In genomic region chr10:37489658-37490003, GRCh38 we compare ENCODE assay signal across 19 cellular contexts.
DNase-seq lines count a peak whose midpoint lies in the region; ATAC-seq and TF ChIP-seq lines count a peak whose summit lies in the region.
"Had no signal": no experiment of that assay in that cellular context is flagged by ENCODE, and none has a peak within 500 bp of the region (broad histone marks: within the 10 kb centered on the region; RNA-seq: fewer than 3 reads in every experiment).

No MANE protein-coding gene starts in this region.

- POLR2A ChIA-PET in SK-N-SH (lab: Yijun Ruan, JAX), result no interaction called here
- POLR2A ChIA-PET in PC-3 (lab: Charles Lee; ENCODE audit: unreplicated experiment), result no interaction called here
- POLR2A ChIA-PET in activated CD4-positive, alpha-beta T cell treated with anti-CD3 and anti-CD28 coated beads, Interleukin-2, amount 10 ng/mL, durations not matched to agents 7 days and 5 days (lab: Charles Lee), result no interaction called here

- peaks cover 14% of the 10 kb centered on the region for H3K9me3 Mint-ChIP-seq in activated CD4-positive, alpha-beta T cell treated with anti-CD3 and anti-CD28 coated beads, Interleukin-2, amount 10 ng/mL, durations not matched to agents 7 days and 5 days

- CTCF ChIA-PET in SK-N-SH (lab: Yijun Ruan, JAX), result interaction anchor here (1.2 kb wide), 1 partner anchor 18 kb away, joined by 3 read pairs; no protein-coding TSS in a partner anchor
- CTCF ChIA-PET in PC-3 (lab: Charles Lee), result interaction anchor here (0.5 to 1.6 kb wide), 5 partner anchors 26 to 265 kb away, joined by 3 to 5 read pairs (median 3); no protein-coding TSS in a partner anchor
- CTCF ChIA-PET in activated CD4-positive, alpha-beta T cell treated with anti-CD3 and anti-CD28 coated beads, Interleukin-2, amount 10 ng/mL, durations not matched to agents 7 days and 5 days (lab: Charles Lee), result no interaction called here

- intact Hi-C loops in PC-3 (cut with micrococcal nuclease), result loop anchor here (1.0 to 2.0 kb wide), 3 partner anchors 92 to 265 kb away; no protein-coding TSS in a partner anchor

- H3F3A ChIP-seq in SK-N-SH (replicated peaks; ENCODE audit: insufficient read depth) (peaks cover 17% of the 10 kb centered on the region), PC-3 (ENCODE audit: low read length, unreplicated experiment) (peaks cover 21% of the 10 kb centered on the region)

- no peaks in the 10 kb centered on the region for H3K36me3 Mint-ChIP-seq in activated CD4-positive, alpha-beta T cell treated with anti-CD3 and anti-CD28 coated beads, Interleukin-2, amount 10 ng/mL, durations not matched to agents 7 days and 5 days (ENCODE audit: low read depth)
- H3K36me3 Mint-ChIP-seq: CD8-positive, alpha-beta T cell had no signal

- TF ChIP-seq EP300 in SK-N-SH (IDR thresholded peaks at IDR 0.05; ENCODE audit: borderline replicate concordance in 1 of 2, low read depth in 1 of 2, low read length in 1 of 2), result no peak

- no peak for DNase-seq in SK-N-SH
- no peak for DNase-seq in PC-3
- peak; percentile 79 for DNase-seq in epithelial cell of esophagus (ENCODE audit: low read depth)
- DNase-seq in ureter (ENCODE audit: low spot score), result peak; percentile 14
- no peak for DNase-seq in SK-N-DZ (ENCODE audit: low spot score)
- DNase-seq in activated CD4-positive, alpha-beta T cell treated with anti-CD3 and anti-CD28 coated beads, Interleukin-2, amount 10 ng/mL, durations not matched to agents 7 days and 5 days, result no peak
- DNase-seq: CD8-positive, alpha-beta T cell; DND-41; KG1; NCI-H1436; NCI-H2029; NCI-H2171; NCI-H446; NCI-H748 treated with DMSO at 0.1 percent for 48 hours; SIG-M5 had no signal

- no peaks in the 10 kb centered on the region for H3K27me3 Mint-ChIP-seq in activated CD4-positive, alpha-beta T cell treated with anti-CD3 and anti-CD28 coated beads, Interleukin-2, amount 10 ng/mL, durations not matched to agents 7 days and 5 days

- H3K27me3 ChIP-seq in SK-N-SH (ENCODE audit: insufficient read depth) (no peaks in the 10 kb centered on the region), PC-3 (ENCODE audit: low read length) (no peaks in the 10 kb centered on the region)
- H3K27me3 ChIP-seq: BLaER1 had no signal

- no peaks in the 10 kb centered on the region for H3K36me3 ChIP-seq in SK-N-SH (replicated peaks in 1 of 2; ENCODE audit: control insufficient read depth in 1 of 2, insufficient read depth in 2 of 2, low read length in 1 of 2)
- no peaks in the 10 kb centered on the region for H3K36me3 ChIP-seq in PC-3 (ENCODE audit: low read depth, low read length)
- H3K36me3 ChIP-seq: BLaER1 had no signal

- H3K27ac Mint-ChIP-seq in activated CD4-positive, alpha-beta T cell treated with anti-CD3 and anti-CD28 coated beads, Interleukin-2, amount 10 ng/mL, durations not matched to agents 7 days and 5 days, result no peak overlapping the region
- H3K27ac Mint-ChIP-seq: CD8-positive, alpha-beta T cell had no signal

- H3K9me3 ChIP-seq in SK-N-SH (no peaks in the 10 kb centered on the region), PC-3 (ENCODE audit: low read length) (no peaks in the 10 kb centered on the region)
- H3K9me3 ChIP-seq: BLaER1 had no signal

- H3K9ac ChIP-seq in SK-N-SH (no peak overlapping the region; the same call in 1 of the 2 replicates), PC-3 (ENCODE audit: low read length) (peak overlapping the region; percentile 55)
- H3K9ac ChIP-seq: BLaER1 had no signal

- no peaks in the 10 kb centered on the region for H3K79me2 ChIP-seq in SK-N-SH (ENCODE audit: insufficient read depth)
- H3K79me2 ChIP-seq in PC-3 (ENCODE audit: low read length), result no peaks in the 10 kb centered on the region

- BruUV-seq in PC-3 (replicated peaks; lab: Mats Ljungman, UMichigan), result no TSS peak

- no peaks in the 10 kb centered on the region for H4K20me1 ChIP-seq in SK-N-SH (ENCODE audit: insufficient read depth)
- no peaks in the 10 kb centered on the region for H4K20me1 ChIP-seq in PC-3 (ENCODE audit: low read length)
- H4K20me1 ChIP-seq: BLaER1 had no signal

- TF ChIP-seq CTCF in SK-N-SH (IDR thresholded peaks at IDR 0.05) (no peak), PC-3 (conservative IDR thresholded peaks at IDR 0.05; ENCODE audit: low read depth, low read length) (no peak), epithelial cell of esophagus (IDR thresholded peaks at IDR 0.05; ENCODE audit: insufficient read depth, low read depth, low read length, missing control alignments) (no peak)

- H3K9me2 ChIP-seq in SK-N-SH (no peaks in the 10 kb centered on the region), PC-3 (replicated peaks; ENCODE audit: low read length) (no peaks in the 10 kb centered on the region)

- H3K4me1 ChIP-seq in SK-N-SH (ENCODE audit: control insufficient read depth in 1 of 2, insufficient read depth in 2 of 2, low read depth in 1 of 2, low read length in 1 of 2) (no peaks in the 10 kb centered on the region), PC-3 (ENCODE audit: insufficient read depth, low read length) (peaks cover 23% of the 10 kb centered on the region)
- H3K4me1 ChIP-seq: BLaER1 had no signal

- H3K27ac ChIP-seq in SK-N-SH (ENCODE audit: low read depth in 2 of 2, low read length in 1 of 2) (peak overlapping the region in 1 of 2 experiments; percentile 72; a peak in 2 of 4 replicates), PC-3 (ENCODE audit: low read length) (peak overlapping the region; percentile 87)
- H3K27ac ChIP-seq: BLaER1 had no signal

- no peak for TF ChIP-seq RAD21 in SK-N-SH (IDR thresholded peaks at IDR 0.05; ENCODE audit: low read length)

- H3K4me2 ChIP-seq in SK-N-SH, result peak overlapping the region; percentile 67
- peak overlapping the region; percentile 70 for H3K4me2 ChIP-seq in PC-3 (ENCODE audit: low read length)
- H3K4me2 ChIP-seq: BLaER1 had no signal

- ATAC-seq in SK-N-SH treated with all-trans-retinoic acid at 6 μM for 48 hours (no peak), PC-3 (no peak; the same call in 1 of the 2 replicates), HG03196 (IDR thresholded peaks at IDR 0.05; ENCODE audit: unreplicated experiment) (no peak)
- ATAC-seq: CD8-positive, alpha-beta T cell; HepG2 had no signal

- H3K4me1 Mint-ChIP-seq in activated CD4-positive, alpha-beta T cell treated with anti-CD3 and anti-CD28 coated beads, Interleukin-2, amount 10 ng/mL, durations not matched to agents 7 days and 5 days, result no peaks in the 10 kb centered on the region

- H2AFZ ChIP-seq in SK-N-SH (ENCODE audit: low read depth) (0 out of 2 replicates have a peak overlapping the region, but pooled peaks have one; percentile 29), PC-3 (ENCODE audit: low read length) (peak overlapping the region; percentile 59)

- 10% methylated on average over 1 of the region's 1 CpG for WGBS in SK-N-SH (ENCODE audit: low lambda C conversion rate)

- no peak overlapping the region for H3K4me3 Mint-ChIP-seq in activated CD4-positive, alpha-beta T cell treated with anti-CD3 and anti-CD28 coated beads, Interleukin-2, amount 10 ng/mL, durations not matched to agents 7 days and 5 days
- H3K4me3 Mint-ChIP-seq: CD8-positive, alpha-beta T cell had no signal

- 0 out of 4 replicates have a peak overlapping the region, but pooled peaks of 1 of the 2 experiments have one; percentile 11 for H3K4me3 ChIP-seq in SK-N-SH (ENCODE audit: low read depth in 2 of 2, low read length in 1 of 2)
- peak overlapping the region; percentile 31 for H3K4me3 ChIP-seq in PC-3 (ENCODE audit: low read length)
- H3K4me3 ChIP-seq in epithelial cell of esophagus (ENCODE audit: low read length), result no peak overlapping the region
- H3K4me3 ChIP-seq: BLaER1 had no signal

TF ChIP-seq in SK-N-SH, 30 proteins besides CTCF, POLR2A, EP300 and RAD21 (continues in another document):
- TF ChIP-seq MAX (IDR thresholded peaks at IDR 0.05; ENCODE audit: low read depth), result no peak
- no peak for TF ChIP-seq CHD2 (IDR thresholded peaks at IDR 0.05; ENCODE audit: low read length, partially characterized antibody)
- no peak for TF ChIP-seq SMC3 (IDR thresholded peaks at IDR 0.05; ENCODE audit: low read depth, low read length)
- no peak for TF ChIP-seq PBX3 (IDR thresholded peaks at IDR 0.05)
- no peak for TF ChIP-seq FOSL2 (IDR thresholded peaks at IDR 0.05; ENCODE audit: borderline replicate concordance, low read depth)
- no peak for TF ChIP-seq JUND (IDR thresholded peaks at IDR 0.05)
- no peak for TF ChIP-seq NFIC (IDR thresholded peaks at IDR 0.05; ENCODE audit: borderline replicate concordance)

TF ChIP-seq in SK-N-SH treated with all-trans-retinoic acid at 6 μM for 48 hours, 23 proteins besides CTCF, POLR2A, EP300 and RAD21:
- no peak for TF ChIP-seq BACH2 (CRISPR knock-in tag; IDR thresholded peaks at IDR 0.05; ENCODE audit: borderline replicate concordance)
- TF ChIP-seq, protein P1, sequence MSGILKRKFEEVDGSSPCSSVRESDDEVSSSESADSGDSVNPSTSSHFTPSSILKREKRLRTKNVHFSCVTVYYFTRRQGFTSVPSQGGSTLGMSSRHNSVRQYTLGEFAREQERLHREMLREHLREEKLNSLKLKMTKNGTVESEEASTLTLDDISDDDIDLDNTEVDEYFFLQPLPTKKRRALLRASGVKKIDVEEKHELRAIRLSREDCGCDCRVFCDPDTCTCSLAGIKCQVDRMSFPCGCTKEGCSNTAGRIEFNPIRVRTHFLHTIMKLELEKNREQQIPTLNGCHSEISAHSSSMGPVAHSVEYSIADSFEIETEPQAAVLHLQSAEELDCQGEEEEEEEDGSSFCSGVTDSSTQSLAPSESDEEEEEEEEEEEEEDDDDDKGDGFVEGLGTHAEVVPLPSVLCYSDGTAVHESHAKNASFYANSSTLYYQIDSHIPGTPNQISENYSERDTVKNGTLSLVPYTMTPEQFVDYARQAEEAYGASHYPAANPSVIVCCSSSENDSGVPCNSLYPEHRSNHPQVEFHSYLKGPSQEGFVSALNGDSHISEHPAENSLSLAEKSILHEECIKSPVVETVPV (CRISPR knock-in tag; IDR thresholded peaks at IDR 0.05), result no peak
- TF ChIP-seq ZNF70 (CRISPR knock-in tag; IDR thresholded peaks at IDR 0.05), result no peak
- TF ChIP-seq OSR1 (CRISPR knock-in tag; IDR thresholded peaks at IDR 0.05), result no peak
- no peak for TF ChIP-seq ZNF8 (CRISPR knock-in tag; IDR thresholded peaks at IDR 0.05)
- no peak for TF ChIP-seq GLIS3 (CRISPR knock-in tag; IDR thresholded peaks at IDR 0.05)
- TF ChIP-seq POU6F1 (CRISPR knock-in tag; IDR thresholded peaks at IDR 0.05; ENCODE audit: borderline replicate concordance, low read depth), result no peak

Comparison
In these comparisons a context has a peak if more than half of its experiments do, and no peak if none do; other contexts are left out.
1. DNase-seq: peak in epithelial cell of esophagus (single experiment) and ureter (single experiment); none in SK-N-SH (single experiment), PC-3 (single experiment), SK-N-DZ (single experiment) and activated CD4-positive, alpha-beta T cell treated with anti-CD3 and anti-CD28 coated beads, Interleukin-2, amount 10 ng/mL, durations not matched to agents 7 days and 5 days (single experiment).